In genomic region chr16:22191089-22191965, GRCh38 we compare ENCODE assay signal across 8 cellular contexts. TPM values are rescaled to one million over a fixed set of nuclear protein-coding genes. Genes with fewer than 3 reads are reported as not detected.
DNase-seq lines count a peak whose midpoint lies in the region; ATAC-seq and TF ChIP-seq lines count a peak whose summit lies in the region.

No MANE protein-coding gene starts in this region.

- H3K9ac ChIP-seq in DND-41 (ENCODE audit: low read depth, low read length) (peak overlapping the region; percentile 56), neural progenitor cell (no peak overlapping the region)

- H3K27me3 ChIP-seq in DND-41 (ENCODE audit: insufficient read depth, low read length, poor library complexity) (no peaks in the 10 kb centered on the region), H7 (ENCODE audit: control insufficient read depth, insufficient read depth, low read length) (peaks cover 7% of the 10 kb centered on the region; the same call in 1 of the 2 replicates), MG63 (no peaks in the 10 kb centered on the region), neural progenitor cell (peaks cover 16% of the 10 kb centered on the region)

- H3K27ac ChIP-seq in DND-41 (ENCODE audit: low read length) (peak overlapping the region; percentile 66; the same call in 1 of the 2 replicates), neural progenitor cell (no peak overlapping the region)

- H3K4me2 ChIP-seq in DND-41 (ENCODE audit: insufficient read depth, low read length) (peak overlapping the region; percentile 97), neural progenitor cell (peak overlapping the region; percentile 70)

- TF ChIP-seq CTCF in DND-41 (IDR thresholded peaks at IDR 0.05; ENCODE audit: borderline replicate concordance, extremely low read depth, low read length, poor library complexity, severe bottlenecking) = no peak
- TF ChIP-seq CTCF in fibroblast of villous mesenchyme (IDR thresholded peaks at IDR 0.05; ENCODE audit: insufficient read depth, low read depth, low read length) = no peak
- no peak for TF ChIP-seq CTCF in neural progenitor cell (IDR thresholded peaks at IDR 0.05)

- H3K4me1 Mint-ChIP-seq in neural progenitor cell = peaks cover 29% of the 10 kb centered on the region

- H3F3A ChIP-seq in neural progenitor cell (ENCODE audit: low read depth) = peaks cover 9% of the 10 kb centered on the region

- peak; percentile 47 for ATAC-seq in DND-41 (ENCODE audit: insufficient read depth, low read depth)

- peak overlapping the region; percentile 91 for H3K4me3 Mint-ChIP-seq in neural progenitor cell

- peak overlapping the region; percentile 87 for H3K27ac Mint-ChIP-seq in neural progenitor cell

- H3K36me3 Mint-ChIP-seq in neural progenitor cell = peaks cover 4% of the 10 kb centered on the region

- H3K9me3 ChIP-seq in DND-41 (ENCODE audit: insufficient read depth, low read length, severe bottlenecking) (no peaks in the 10 kb centered on the region), MG63 (no peaks in the 10 kb centered on the region), neural progenitor cell (ENCODE audit: low read depth) (no peaks in the 10 kb centered on the region)

- H3K27me3 Mint-ChIP-seq in neural progenitor cell (ENCODE audit: insufficient read depth, low read depth) = peaks cover 20% of the 10 kb centered on the region

- H3K4me1 ChIP-seq in DND-41 (ENCODE audit: insufficient read depth, low read length) (peaks cover 59% of the 10 kb centered on the region), neural progenitor cell (peaks cover 4% of the 10 kb centered on the region)

- H3K79me2 ChIP-seq in DND-41 (ENCODE audit: insufficient read depth, low read length) (no peaks in the 10 kb centered on the region), neural progenitor cell (ENCODE audit: low read depth) (no peaks in the 10 kb centered on the region)

- H4K20me1 ChIP-seq in DND-41 (ENCODE audit: insufficient read depth, low read length) (no peaks in the 10 kb centered on the region), neural progenitor cell (ENCODE audit: low read depth) (peaks cover 10% of the 10 kb centered on the region)

- peak overlapping the region; percentile 56 to 78 for H3K4me3 ChIP-seq in DND-41 (ENCODE audit: low read depth in 1 of 2, low read length in 2 of 2)
- peak overlapping the region; percentile 63 for H3K4me3 ChIP-seq in H7 (ENCODE audit: insufficient read depth, low read depth, low read length)
- H3K4me3 ChIP-seq in MG63 = peak overlapping the region; percentile 60
- peak overlapping the region; percentile 61 for H3K4me3 ChIP-seq in fibroblast of villous mesenchyme (ENCODE audit: low read depth, low read length)
- H3K4me3 ChIP-seq in neural progenitor cell = peak overlapping the region; percentile 70

- H2AFZ ChIP-seq in DND-41 (ENCODE audit: low read depth, low read length) (peak overlapping the region; percentile 82), neural progenitor cell (replicated peaks) (peak overlapping the region; percentile 26)

- DNase-seq in DND-41 = peak; percentile 92
- peak; percentile 90 for DNase-seq in H7
- peak; percentile 99 for DNase-seq in MG63
- DNase-seq in SHP77 (lab: John Stamatoyannopoulos, UW) = peak; percentile 92 to 98
- peak; percentile 84 for DNase-seq in activated gamma-delta T cell (lab: John Stamatoyannopoulos, UW)
- peak; percentile 99 for DNase-seq in fibroblast of villous mesenchyme (ENCODE audit: low read depth)
- peak; percentile 98 for DNase-seq in neural progenitor cell (ENCODE audit: low spot score)
- DNase-seq in stromal cell of bone marrow (ENCODE audit: low read depth) = peak; percentile 96

- H3K36me3 ChIP-seq in DND-41 (ENCODE audit: insufficient read depth, low read length) = no peaks in the 10 kb centered on the region
- no peaks in the 10 kb centered on the region for H3K36me3 ChIP-seq in H7 (replicated peaks; ENCODE audit: control insufficient read depth, insufficient read depth, low read length)
- no peaks in the 10 kb centered on the region for H3K36me3 ChIP-seq in MG63
- H3K36me3 ChIP-seq in neural progenitor cell = no peaks in the 10 kb centered on the region

- peaks cover 6% of the 10 kb centered on the region for H3K9me3 Mint-ChIP-seq in neural progenitor cell

RNA-seq across cellular contexts. Expression of gene EEF2K, which starts 14.8 kb away (rescaled TPM):
- total RNA-seq in H7 (2014; rRNA removed; shearing (Covaris generic)) = 13.3 and 15.2 TPM in 2 replicates
- total RNA-seq in MG63 (2014; rRNA removed; shearing (Covaris generic); ENCODE audit: low replicate concordance) = 11.5 and 27.1 TPM in 2 replicates
- total RNA-seq in fibroblast of villous mesenchyme = 26.3 and 30.0 TPM in 2 replicates
- 9.0 and 12.3 TPM in 2 replicates for total RNA-seq in neural progenitor cell (ENCODE audit: low replicate concordance)

RNA-seq across cellular contexts. Expression of gene SDR42E2, which starts 29.0 kb away (rescaled TPM):
- 0.04 TPM in 1 of 2 replicates, not detected in the other for total RNA-seq in H7 (2014; rRNA removed; shearing (Covaris generic))
- total RNA-seq in MG63 (2014; rRNA removed; shearing (Covaris generic); ENCODE audit: low replicate concordance) = not detected in 2 replicates
- total RNA-seq in fibroblast of villous mesenchyme = not detected in 2 replicates
- total RNA-seq in neural progenitor cell (ENCODE audit: low replicate concordance) = 0.15 TPM in 1 of 2 replicates, not detected in the other
